In genomic region chr7:52758337-52758736, GRCh38 we compare ENCODE assay signal across 16 cellular contexts.
"Had no signal": no experiment of that assay in that cellular context is flagged by ENCODE, and none has a peak within 500 bp of the region (broad histone marks: within the 10 kb centered on the region; RNA-seq: fewer than 3 reads in every experiment).

No MANE protein-coding gene starts in this region.

- H3K27me3 ChIP-seq: suprapubic skin, thyroid gland had no signal

- H3K4me3 ChIP-seq: mucosa of descending colon, prostate gland, suprapubic skin, thyroid gland had no signal

- H3K79me2 ChIP-seq: parathyroid adenoma had no signal

- FAIRE-seq: endometrium, frontal cortex, small intestine had no signal

- DNase-seq: effector memory CD4-positive, alpha-beta T cell; islet precursor cell; mammary epithelial cell; mucosa of descending colon; naive thymus-derived CD8-positive, alpha-beta T cell; nucleus accumbens; small intestine; stimulated activated CD4-positive, alpha-beta T cell treated with anti-CD3 and anti-CD28 coated beads, Interleukin-2, amount 100 ng/mL, for 48 hours; stimulated activated naive CD8-positive, alpha-beta T cell treated with anti-CD3 and anti-CD28 coated beads, Interleukin-15, Interleukin-2, amounts not matched to agents 100 U/mL and 50 U/mL, for 24 hours; thyroid gland had no signal

- H3K36me3 ChIP-seq: prostate gland, suprapubic skin, thyroid gland had no signal

- H3K27ac ChIP-seq: parathyroid adenoma, prostate gland, suprapubic skin, thyroid gland had no signal

- ATAC-seq: esophagus mucosa; mucosa of descending colon; naive thymus-derived CD8-positive, alpha-beta T cell; stimulated activated naive CD8-positive, alpha-beta T cell treated with anti-CD3 and anti-CD28 coated beads, Interleukin-15, Interleukin-2, amounts not matched to agents 100 U/mL and 50 U/mL, for 24 hours had no signal

- H3K4me1 ChIP-seq: parathyroid adenoma, prostate gland, suprapubic skin, thyroid gland had no signal

- H2AFZ ChIP-seq: parathyroid adenoma had no signal

- H3K9ac ChIP-seq: parathyroid adenoma had no signal

- H3K9me3 ChIP-seq: mucosa of descending colon, prostate gland, suprapubic skin, thyroid gland had no signal
